ENCODE assay signal across 18 cellular contexts in genomic region chr14:104355101-104355691, GRCh38.
DNase-seq lines count a peak whose midpoint lies in the region; ATAC-seq and TF ChIP-seq lines count a peak whose summit lies in the region.
"Had no signal": no experiment of that assay in that cellular context is flagged by ENCODE, and none has a peak within 500 bp of the region (broad histone marks: within the 10 kb centered on the region; RNA-seq: fewer than 3 reads in every experiment).

No MANE protein-coding gene starts in this region.

- no peak for TF ChIP-seq EP300 in ovary (IDR thresholded peaks at IDR 0.05)

- H3K36me3 ChIP-seq in H7 (replicated peaks; ENCODE audit: control insufficient read depth, insufficient read depth, low read length) (no peaks in the 10 kb centered on the region), ovary (no peaks in the 10 kb centered on the region)
- H3K36me3 ChIP-seq: cardiac muscle cell, WERI-Rb-1 had no signal

- TF ChIP-seq POLR2A in ovary (IDR thresholded peaks at IDR 0.05): no peak

- no peak for TF ChIP-seq CTCF in ovary (IDR thresholded peaks at IDR 0.05)

- H3K4me1 ChIP-seq in ovary (ENCODE audit: insufficient read depth): peaks cover 4% of the 10 kb centered on the region

- DNase-seq in activated CD8-positive, alpha-beta memory T cell treated with anti-CD3 and anti-CD28 coated beads, Interleukin-2, amount 50 U/mL, for 4 hours: peak; percentile 13
- no peak for DNase-seq in activated CD8-positive, alpha-beta memory T cell treated with anti-CD3 and anti-CD28 coated beads for 24 hours
- DNase-seq in H7 (peak; percentile 60), left cardiac atrium (peak; percentile 18), ovary (peak in 4 of 5 donors; percentile 11 to 32 (median 14)), middle frontal gyrus (ENCODE audit: extremely low spot score, low spot score) (no peak)
- DNase-seq: activated CD4-positive, alpha-beta T cell treated with anti-CD3 and anti-CD28 coated beads, Interleukin-2, amount 50 U/mL, for 48 hours; DMS153; NCI-H1105 treated with DMSO at 0.1 percent for 48 hours; NCI-H2081 treated with DMSO at 0.1 percent for 48 hours; NCI-H446; occipital lobe; T-helper 9 cell; WERI-Rb-1 had no signal

- ATAC-seq in left cardiac atrium (no peak), GM21825 (IDR thresholded peaks at IDR 0.05; ENCODE audit: unreplicated experiment) (no peak), GM18873 (IDR thresholded peaks at IDR 0.05; ENCODE audit: low FRiP score, unreplicated experiment) (no peak)
- ATAC-seq: CD8-positive, alpha-beta T cell had no signal

- no peak overlapping the region for H3K4me3 ChIP-seq in H7 (ENCODE audit: insufficient read depth, low read depth, low read length)
- H3K4me3 ChIP-seq in ovary: no peak overlapping the region
- H3K4me3 ChIP-seq: cardiac muscle cell had no signal

- no peak overlapping the region for H3K27ac ChIP-seq in ovary
- H3K27ac ChIP-seq: cardiac muscle cell, WERI-Rb-1 had no signal

- intact Hi-C loops in left cardiac atrium (cut with DNase I) (no loop called here), ovary (cut with DNase I) (no loop called here)

- H3K27me3 ChIP-seq in H7 (ENCODE audit: control insufficient read depth, insufficient read depth, low read length) (no peaks in the 10 kb centered on the region), ovary (no peaks in the 10 kb centered on the region)
- H3K27me3 ChIP-seq: cardiac muscle cell had no signal

- 73 to 82% (median 79%) methylated on average over 18 to 19 of the region's 19 CpGs for WGBS in ovary, 3 donors

- no peaks in the 10 kb centered on the region for H3K9me3 ChIP-seq in ovary

Comparison
In these comparisons a context has a peak if more than half of its experiments do, and no peak if none do; other contexts are left out.
1. DNase-seq: peak in activated CD8-positive, alpha-beta memory T cell treated with anti-CD3 and anti-CD28 coated beads, Interleukin-2, amount 50 U/mL, for 4 hours (single experiment), H7 (single experiment), left cardiac atrium (single experiment) and ovary (4 of 5); none in activated CD8-positive, alpha-beta memory T cell treated with anti-CD3 and anti-CD28 coated beads for 24 hours (single experiment) and middle frontal gyrus (single experiment).